In genomic region chr11:119315139-119316016, GRCh38 we compare ENCODE assay signal across 9 cellular contexts. TPM values are rescaled to one million over a fixed set of nuclear protein-coding genes. Genes with fewer than 3 reads are reported as not detected.
DNase-seq lines count a peak whose midpoint lies in the region; ATAC-seq, FAIRE-seq and TF ChIP-seq lines count a peak whose summit lies in the region.
"Had no signal": no experiment of that assay in that cellular context is flagged by ENCODE, and none has a peak within 500 bp of the region (broad histone marks: within the 10 kb centered on the region; RNA-seq: fewer than 3 reads in every experiment).

No MANE protein-coding gene starts in this region.

- peaks cover 36% of the 10 kb centered on the region for H3K4me1 ChIP-seq in OCI-LY7 (ENCODE audit: insufficient read depth, low read length, poor library complexity, severe bottlenecking)
- H3K4me1 ChIP-seq in hepatocyte (ENCODE audit: insufficient read depth), result peaks cover 21% of the 10 kb centered on the region

- POLR2A ChIA-PET in OCI-LY7 (lab: Charles Lee), result no interaction called here

- DNase-seq in Right ventricle myocardium inferior (ENCODE audit: missing footprints) (no peak), cardiac septum (ENCODE audit: low spot score) (no peak), OCI-LY7 (ENCODE audit: low spot score) (peak; percentile 73), hepatocyte (ENCODE audit: low spot score) (no peak), retinal pigment epithelial cell (ENCODE audit: low read depth) (no peak), AML-193 (lab: John Stamatoyannopoulos, UW) (no peak), D721Med (ENCODE audit: insufficient read length, low spot score) (no peak)

- no peaks in the 10 kb centered on the region for H3K9me3 ChIP-seq in OCI-LY7 (ENCODE audit: low read length)
- no peaks in the 10 kb centered on the region for H3K9me3 ChIP-seq in hepatocyte (ENCODE audit: low read depth)

- WGBS in hepatocyte (ENCODE audit: low lambda C conversion rate, missing lambda C conversion rate), result 16% methylated on average over 20 of the region's 29 CpGs

- H3K27ac ChIP-seq in OCI-LY7 (ENCODE audit: low read depth, low read length, poor library complexity, severe bottlenecking) (no peak overlapping the region), angular gyrus (ENCODE audit: low read depth, low read length) (peak overlapping the region; percentile 88), hepatocyte (no peak overlapping the region)

- intact Hi-C loops in Right ventricle myocardium inferior (cut with DNase I) (loop anchor here (2.0 kb wide), 1 partner anchor 111 kb away; no protein-coding TSS in a partner anchor), cardiac septum (cut with DNase I) (loop anchor here (5.0 kb wide), 1 partner anchor 108 kb away; the partner anchor contains the start of gene CBL), OCI-LY7 (cut with micrococcal nuclease; ENCODE audit: unreplicated experiment) (no loop called here)

- H3K9me2 ChIP-seq in OCI-LY7 (ENCODE audit: insufficient read depth, low read length), result no peaks in the 10 kb centered on the region
- H3K9me2 ChIP-seq in hepatocyte (replicated peaks; ENCODE audit: insufficient read depth), result no peaks in the 10 kb centered on the region

- peak; percentile 40 for ATAC-seq in Right ventricle myocardium inferior

- CTCF ChIA-PET in OCI-LY7 (lab: Charles Lee; ENCODE audit: unreplicated experiment), result interaction anchor here (0.6 kb wide), 1 partner anchor 382 kb away, joined by 3 read pairs; no protein-coding TSS in a partner anchor

- H3K4me2 ChIP-seq in OCI-LY7 (ENCODE audit: low read length), result peak overlapping the region; percentile 61
- H3K4me2 ChIP-seq in hepatocyte, result peak overlapping the region; percentile 96

- BruUV-seq in OCI-LY7 (replicated peaks; lab: Mats Ljungman, UMichigan), result no TSS peak

- 0 out of 2 replicates have a peak, but pooled peaks have one; percentile 16 for TF ChIP-seq CTCF in OCI-LY7 (conservative IDR thresholded peaks at IDR 0.05; ENCODE audit: low read length)
- TF ChIP-seq CTCF in hepatocyte (IDR thresholded peaks at IDR 0.05; ENCODE audit: poor library complexity), result peak; percentile 3
- TF ChIP-seq CTCF in retinal pigment epithelial cell (conservative IDR thresholded peaks at IDR 0.05; ENCODE audit: low read depth, low read length), result peak; percentile 4
- no peak for TF ChIP-seq CTCF in D721Med (IDR thresholded peaks at IDR 0.05; ENCODE audit: insufficient read depth, missing control alignments)

- H4K20me1 ChIP-seq in OCI-LY7 (ENCODE audit: insufficient read depth, low read length) (no peaks in the 10 kb centered on the region), hepatocyte (ENCODE audit: insufficient read depth, poor library complexity, severe bottlenecking) (no peaks in the 10 kb centered on the region)

- H3K79me2 ChIP-seq in OCI-LY7 (ENCODE audit: insufficient read depth, low read depth, low read length) (no peaks in the 10 kb centered on the region), hepatocyte (no peaks in the 10 kb centered on the region)

- H3K4me3 ChIP-seq in OCI-LY7 (ENCODE audit: low read depth, low read length, poor library complexity, severe bottlenecking), result peak overlapping the region; percentile 20
- H3K4me3 ChIP-seq in hepatocyte, result peak overlapping the region; percentile 7
- H3K4me3 ChIP-seq in retinal pigment epithelial cell (ENCODE audit: low read length), result peak overlapping the region; percentile 69

- H2AFZ ChIP-seq in OCI-LY7 (ENCODE audit: low read length) (no peak overlapping the region), hepatocyte (no peak overlapping the region)

- H3K36me3 ChIP-seq in OCI-LY7 (ENCODE audit: insufficient read depth, low read length) (no peaks in the 10 kb centered on the region), hepatocyte (replicated peaks; ENCODE audit: insufficient read depth, low read depth) (no peaks in the 10 kb centered on the region)

- H3K27me3 ChIP-seq in hepatocyte, result peaks cover 42% of the 10 kb centered on the region

- FAIRE-seq in D721Med (lab: Jason Lieb, UNC), result no peak
- FAIRE-seq: colon had no signal

RNA-seq across cellular contexts. Expression of gene MCAM, which starts 1.6 kb away (rescaled TPM):
- 68.7 TPM for total RNA-seq in Right ventricle myocardium inferior
- total RNA-seq in cardiac septum, result 110 TPM
- 0.69 and 2.6 TPM in 2 replicates for total RNA-seq in OCI-LY7 (2014; rRNA removed; shearing (Covaris generic))
- 1.3 and 3.2 TPM in 2 replicates for total RNA-seq in OCI-LY7 (2022)
- 8.7 and 35.4 TPM in 2 replicates for total RNA-seq in hepatocyte
- polyA plus RNA-seq in hepatocyte, result 5.1 and 6.1 TPM in 2 replicates

RNA-seq across cellular contexts. Expression of gene RNF26, which starts 18.9 kb away (rescaled TPM):
- total RNA-seq in Right ventricle myocardium inferior, result 13.1 TPM
- total RNA-seq in cardiac septum, result 10.7 TPM
- total RNA-seq in OCI-LY7 (2014; rRNA removed; shearing (Covaris generic)), result 11.7 and 13.9 TPM in 2 replicates
- total RNA-seq in OCI-LY7 (2022), result 52.5 and 56.2 TPM in 2 replicates
- total RNA-seq in hepatocyte, result 15.5 and 15.8 TPM in 2 replicates
- 35.5 and 46.9 TPM in 2 replicates for polyA plus RNA-seq in hepatocyte

RNA-seq across cellular contexts. Expression of gene C1QTNF5, which starts 25.3 kb away (rescaled TPM):
- total RNA-seq in Right ventricle myocardium inferior (17.5 TPM), cardiac septum (33.8 TPM), OCI-LY7 (2022) (not detected in 2 replicates), hepatocyte (12.5 and 13.7 TPM in 2 replicates)
- total RNA-seq in OCI-LY7 (2014; rRNA removed; shearing (Covaris generic)), result not detected in 2 replicates
- polyA plus RNA-seq in hepatocyte, result 18.0 and 23.6 TPM in 2 replicates

RNA-seq across cellular contexts. Expression of gene MFRP, which starts 31.1 kb away (rescaled TPM):
- total RNA-seq in Right ventricle myocardium inferior (not detected), cardiac septum (not detected), OCI-LY7 (2022) (not detected in 2 replicates), hepatocyte (0.08 TPM in 1 of 2 replicates, not detected in the other)
- total RNA-seq in OCI-LY7 (2014; rRNA removed; shearing (Covaris generic)), result not detected in 2 replicates
- polyA plus RNA-seq in hepatocyte, result not detected in 2 replicates

Comparison
In these comparisons a context has a peak if more than half of its experiments do, and no peak if none do; other contexts are left out.
1. H3K4me3 ChIP-seq: peak in every context shown above with its lines; median percentile 69 in retinal pigment epithelial cell; 20 in OCI-LY7; 7 in hepatocyte.
2. RNA of gene C1QTNF5, which starts 25.3 kb away (total RNA-seq): 33.8 TPM in cardiac septum (single experiment), 17.5 TPM in Right ventricle myocardium inferior (single experiment) and 12.5 to 13.7 TPM in hepatocyte; not detected in OCI-LY7; every median in the first group is over 10 times any median in the second.